Comparison of ENCODE assay signal across 14 cellular contexts in the genomic region with DNA sequence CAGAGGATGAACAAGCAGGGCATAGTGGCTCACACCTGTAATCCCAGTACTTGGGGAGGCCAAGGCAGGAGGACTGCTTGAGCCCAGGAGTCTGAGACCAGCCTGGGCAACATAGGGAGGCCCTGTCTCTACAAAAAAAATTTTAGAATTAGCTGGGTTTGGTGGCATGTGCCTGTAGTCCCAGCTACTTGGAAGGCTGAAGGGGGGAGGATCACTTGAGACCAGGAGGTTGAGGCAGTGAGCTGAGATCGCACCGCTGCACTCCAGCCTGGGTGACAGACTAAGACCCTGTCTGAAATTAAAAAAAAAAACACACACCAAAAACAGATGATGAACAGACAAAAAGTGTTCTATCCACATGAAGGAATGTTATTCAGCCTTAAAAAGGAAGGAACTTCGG. TPM values are rescaled to one million over a fixed set of nuclear protein-coding genes. Genes with fewer than 3 reads are reported as not detected.
DNase-seq lines count a peak whose midpoint lies in the region; ATAC-seq lines count a peak whose summit lies in the region.
"Not testable (repeated sequence)": the region's sequence is repeated elsewhere in the genome, so short reads cannot be mapped to it uniquely, and the experiment has no call there.
"Had no signal": no experiment of that assay in that cellular context is flagged by ENCODE, and none has a peak within 500 bp of the region (broad histone marks: within the 10 kb centered on the region; RNA-seq: fewer than 3 reads in every experiment).

No MANE protein-coding gene starts in this region.

- not testable (repeated sequence) for H3K27me3 ChIP-seq in CD4-positive, CD25-positive, alpha-beta regulatory T cell (ENCODE audit: control insufficient read depth, insufficient read depth, low read length); CD8-positive, alpha-beta memory T cell (ENCODE audit: insufficient read depth, low read length, poor library complexity, severe bottlenecking); naive thymus-derived CD4-positive, alpha-beta T cell (ENCODE audit: control insufficient read depth in 2 of 2, insufficient read depth in 2 of 2, low read length in 2 of 2)

- not testable (repeated sequence) for ATAC-seq in CD4-positive, CD25-positive, alpha-beta regulatory T cell (ENCODE audit: low read depth in 2 of 2); T-helper 17 cell; activated T-helper 17 cell treated with anti-CD3 and anti-CD28 coated beads, Interleukin-2, amount 50 U/mL, for 72 hours (replicated peaks); effector memory CD8-positive, alpha-beta T cell (replicated peaks); naive thymus-derived CD4-positive, alpha-beta T cell

- H3K4me3 ChIP-seq in CD4-positive, CD25-positive, alpha-beta regulatory T cell (ENCODE audit: low read depth, low read length); CD8-positive, alpha-beta memory T cell (ENCODE audit: low read length); naive thymus-derived CD4-positive, alpha-beta T cell (ENCODE audit: low read length): not testable (repeated sequence)

- CTCF ChIA-PET in CD8-positive, alpha-beta memory T cell (lab: Charles Lee), result interaction anchor here (1.1 to 2.8 kb wide), 2 partner anchors 8 to 25 kb away, joined by 3 to 6 read pairs; no protein-coding TSS in a partner anchor
- CTCF ChIA-PET in activated CD4-positive, alpha-beta T cell treated with anti-CD3 and anti-CD28 coated beads, Interleukin-2, amount 10 ng/mL, durations not matched to agents 7 days and 5 days (lab: Charles Lee), result interaction anchor here (1.0 kb wide), 1 partner anchor 28 kb away, joined by 3 read pairs; no protein-coding TSS in a partner anchor
- CTCF ChIA-PET in naive thymus-derived CD4-positive, alpha-beta T cell (lab: Charles Lee), result interaction anchor here (1.8 kb wide), 1 partner anchor 51 kb away, joined by 8 read pairs; no protein-coding TSS in a partner anchor

- H3K27ac Mint-ChIP-seq in CD4-positive, CD25-positive, alpha-beta regulatory T cell, result peak overlapping the region; percentile 81 to 100 (median 98)
- H3K27ac Mint-ChIP-seq in CD8-positive, alpha-beta memory T cell, result peak overlapping the region; percentile 66 to 100 (median 96)
- peak overlapping the region; percentile 97 for H3K27ac Mint-ChIP-seq in T-helper 17 cell
- H3K27ac Mint-ChIP-seq in activated CD4-positive, alpha-beta T cell treated with anti-CD3 and anti-CD28 coated beads, Interleukin-2, amount 10 ng/mL, durations not matched to agents 7 days and 5 days, result peak overlapping the region; percentile 96
- peak overlapping the region; percentile 9 for H3K27ac Mint-ChIP-seq in activated T-helper 17 cell treated with anti-CD3 and anti-CD28 coated beads, Interleukin-2, amount 50 U/mL, for 72 hours
- peak overlapping the region; percentile 34 for H3K27ac Mint-ChIP-seq in activated naive CD8-positive, alpha-beta T cell
- peak overlapping the region; percentile 96 to 98 for H3K27ac Mint-ChIP-seq in effector memory CD8-positive, alpha-beta T cell
- H3K27ac Mint-ChIP-seq in naive thymus-derived CD4-positive, alpha-beta T cell, result peak overlapping the region; percentile 60 to 100 (median 99)

- not testable (repeated sequence) for H3K4me3 Mint-ChIP-seq in CD4-positive, CD25-positive, alpha-beta regulatory T cell; T-helper 17 cell; activated CD4-positive, alpha-beta T cell treated with anti-CD3 and anti-CD28 coated beads, Interleukin-2, amount 10 ng/mL, durations not matched to agents 7 days and 5 days; activated T-helper 17 cell treated with anti-CD3 and anti-CD28 coated beads, Interleukin-2, amount 50 U/mL, for 72 hours; activated naive CD8-positive, alpha-beta T cell; effector memory CD8-positive, alpha-beta T cell
- H3K4me3 Mint-ChIP-seq in CD8-positive, alpha-beta memory T cell, result peak overlapping the region in 1 of 7 donors; percentile 51
- H3K4me3 Mint-ChIP-seq in naive thymus-derived CD4-positive, alpha-beta T cell, result peak overlapping the region in 4 of 10 donors; percentile 6 to 71 (median 27)

- H3K4me1 Mint-ChIP-seq in CD4-positive, CD25-positive, alpha-beta regulatory T cell, result peaks cover 0 to 49% (median 32%) of the 10 kb centered on the region in 4 donors
- H3K4me1 Mint-ChIP-seq in CD8-positive, alpha-beta memory T cell, result peaks cover 29 to 45% (median 35%) of the 10 kb centered on the region in 3 donors
- peaks cover 25% of the 10 kb centered on the region for H3K4me1 Mint-ChIP-seq in T-helper 17 cell
- peaks cover 33% of the 10 kb centered on the region for H3K4me1 Mint-ChIP-seq in activated CD4-positive, alpha-beta T cell treated with anti-CD3 and anti-CD28 coated beads, Interleukin-2, amount 10 ng/mL, durations not matched to agents 7 days and 5 days
- peaks cover 12% of the 10 kb centered on the region for H3K4me1 Mint-ChIP-seq in activated T-helper 17 cell treated with anti-CD3 and anti-CD28 coated beads, Interleukin-2, amount 50 U/mL, for 72 hours
- H3K4me1 Mint-ChIP-seq in activated naive CD8-positive, alpha-beta T cell (ENCODE audit: low read depth), result peaks cover 37% of the 10 kb centered on the region
- H3K4me1 Mint-ChIP-seq in effector memory CD8-positive, alpha-beta T cell (ENCODE audit: low read depth in 2 of 2), result peaks cover 13 to 20% of the 10 kb centered on the region in 2 donors
- H3K4me1 Mint-ChIP-seq in naive thymus-derived CD4-positive, alpha-beta T cell, result peaks cover 32 to 58% (median 42%) of the 10 kb centered on the region in 7 donors

- POLR2A ChIA-PET in CD8-positive, alpha-beta memory T cell (lab: Charles Lee); activated CD4-positive, alpha-beta T cell treated with anti-CD3 and anti-CD28 coated beads, Interleukin-2, amount 10 ng/mL, durations not matched to agents 7 days and 5 days (lab: Charles Lee): not testable (repeated sequence)
- POLR2A ChIA-PET in naive thymus-derived CD4-positive, alpha-beta T cell (lab: Charles Lee), result interaction anchor here (2.1 to 18.3 kb wide), 3 partner anchors 19 to 40 kb away, joined by 8 to 448 read pairs (median 16); no protein-coding TSS in a partner anchor

- DNase-seq in CD4-positive, CD25-positive, alpha-beta regulatory T cell; CD8-positive, alpha-beta memory T cell; T-helper 17 cell; activated CD4-positive, alpha-beta T cell treated with anti-CD3 and anti-CD28 coated beads, Interleukin-2, amount 10 ng/mL, durations not matched to agents 7 days and 5 days; effector memory CD8-positive, alpha-beta T cell; naive thymus-derived CD4-positive, alpha-beta T cell: not testable (repeated sequence)

- not testable (repeated sequence) for H3K9me3 Mint-ChIP-seq in CD4-positive, CD25-positive, alpha-beta regulatory T cell; CD8-positive, alpha-beta memory T cell; activated CD4-positive, alpha-beta T cell treated with anti-CD3 and anti-CD28 coated beads, Interleukin-2, amount 10 ng/mL, durations not matched to agents 7 days and 5 days; activated T-helper 17 cell treated with anti-CD3 and anti-CD28 coated beads, Interleukin-2, amount 50 U/mL, for 72 hours; activated naive CD8-positive, alpha-beta T cell (ENCODE audit: low read depth); effector memory CD8-positive, alpha-beta T cell; naive thymus-derived CD4-positive, alpha-beta T cell

- peaks cover 36% of the 10 kb centered on the region for H3K4me1 ChIP-seq in CD4-positive, CD25-positive, alpha-beta regulatory T cell (ENCODE audit: control insufficient read depth, insufficient read depth, low read length, poor library complexity, severe bottlenecking)
- H3K4me1 ChIP-seq in CD8-positive, alpha-beta memory T cell (ENCODE audit: insufficient read depth, low read length), result peaks cover 30% of the 10 kb centered on the region
- peaks cover 24 to 32% of the 10 kb centered on the region in 2 donors for H3K4me1 ChIP-seq in naive thymus-derived CD4-positive, alpha-beta T cell (ENCODE audit: control insufficient read depth in 2 of 2, insufficient read depth in 2 of 2, low read length in 2 of 2)

- H3K36me3 Mint-ChIP-seq in CD4-positive, CD25-positive, alpha-beta regulatory T cell; CD8-positive, alpha-beta memory T cell; T-helper 17 cell (ENCODE audit: low read depth); activated CD4-positive, alpha-beta T cell treated with anti-CD3 and anti-CD28 coated beads, Interleukin-2, amount 10 ng/mL, durations not matched to agents 7 days and 5 days (ENCODE audit: low read depth); activated T-helper 17 cell treated with anti-CD3 and anti-CD28 coated beads, Interleukin-2, amount 50 U/mL, for 72 hours (ENCODE audit: low read depth); activated naive CD8-positive, alpha-beta T cell; effector memory CD8-positive, alpha-beta T cell (ENCODE audit: insufficient read depth); naive thymus-derived CD4-positive, alpha-beta T cell: not testable (repeated sequence)

- H3K27ac ChIP-seq in CD4-positive, CD25-positive, alpha-beta regulatory T cell (ENCODE audit: insufficient read depth, low read length, poor library complexity, severe bottlenecking), result peak overlapping the region; percentile 85
- not testable (repeated sequence) for H3K27ac ChIP-seq in CD8-positive, alpha-beta memory T cell (ENCODE audit: low read depth, low read length)
- H3K27ac ChIP-seq in naive thymus-derived CD4-positive, alpha-beta T cell (ENCODE audit: low read depth, low read length), result peak overlapping the region; percentile 84

- H3K9me3 ChIP-seq in CD4-positive, CD25-positive, alpha-beta regulatory T cell (ENCODE audit: control insufficient read depth in 2 of 2, low read length in 2 of 2); CD8-positive, alpha-beta memory T cell (ENCODE audit: low read length); T-helper 17 cell (ENCODE audit: control insufficient read depth, low read length, poor library complexity, severe bottlenecking); naive thymus-derived CD4-positive, alpha-beta T cell (ENCODE audit: control insufficient read depth in 2 of 3, low read length in 3 of 3): not testable (repeated sequence)

- intact Hi-C loops in naive thymus-derived CD4-positive, alpha-beta T cell (cut with micrococcal nuclease), result loop anchor here in 1 of 2 donors (2.0 kb wide), 1 partner anchor 55 kb away; no protein-coding TSS in a partner anchor

- not testable (repeated sequence) for H3K27me3 Mint-ChIP-seq in CD4-positive, CD25-positive, alpha-beta regulatory T cell; CD8-positive, alpha-beta memory T cell; T-helper 17 cell; activated CD4-positive, alpha-beta T cell treated with anti-CD3 and anti-CD28 coated beads, Interleukin-2, amount 10 ng/mL, durations not matched to agents 7 days and 5 days; activated T-helper 17 cell treated with anti-CD3 and anti-CD28 coated beads, Interleukin-2, amount 50 U/mL, for 72 hours; activated naive CD8-positive, alpha-beta T cell; effector memory CD8-positive, alpha-beta T cell; naive thymus-derived CD4-positive, alpha-beta T cell

- not testable (repeated sequence) for H3K36me3 ChIP-seq in CD4-positive, CD25-positive, alpha-beta regulatory T cell (ENCODE audit: control insufficient read depth, insufficient read depth, low read length); CD8-positive, alpha-beta memory T cell (ENCODE audit: insufficient read depth, low read length)
- peaks cover 0 to 14% (median 0%) of the 10 kb centered on the region in 3 experiments for H3K36me3 ChIP-seq in naive thymus-derived CD4-positive, alpha-beta T cell (ENCODE audit: control insufficient read depth in 2 of 3, insufficient read depth in 3 of 3, low read length in 3 of 3)

RNA-seq across cellular contexts. Expression of gene DBH, which starts 39.6 kb away (rescaled TPM):
- 0.12 TPM for total RNA-seq in CD4-positive, CD25-positive, alpha-beta regulatory T cell
- not detected for polyA plus RNA-seq in CD4-positive, CD25-positive, alpha-beta regulatory T cell
- not detected for total RNA-seq in CD8-positive, alpha-beta memory T cell
- polyA plus RNA-seq in CD8-positive, alpha-beta memory T cell, result not detected
- total RNA-seq in T-helper 17 cell, result under 1 TPM in 1 of 2 donors, not detected in 1; 0.18 TPM
- total RNA-seq in activated CD4-positive, alpha-beta T cell treated with anti-CD3 and anti-CD28 coated beads, Interleukin-2, amount 10 ng/mL, durations not matched to agents 7 days and 5 days, result not detected
- total RNA-seq in activated T-helper 17 cell treated with anti-CD3 and anti-CD28 coated beads, Interleukin-2, amount 50 U/mL, for 72 hours, result not detected
- total RNA-seq in naive thymus-derived CD4-positive, alpha-beta T cell, result 1 to 10 TPM in 1 of 5 experiments, under 1 TPM in 3, not detected in 1; 0.08 to 1.2 (median 0.14) TPM
- under 1 TPM; 0.14 to 0.38 TPM for polyA plus RNA-seq in naive thymus-derived CD4-positive, alpha-beta T cell
- total RNA-seq: Daoy, GM23248, H4, HepG2 had no signal
- polyA plus RNA-seq: A549, BJ, GM23248, HepG2 had no signal

Comparison
In these comparisons a context has a peak if more than half of its experiments do, and no peak if none do; other contexts are left out.
1. H3K27ac Mint-ChIP-seq: peak in every context shown above with its lines; median percentile 99 in naive thymus-derived CD4-positive, alpha-beta T cell; 98 in CD4-positive, CD25-positive, alpha-beta regulatory T cell; 97 in T-helper 17 cell; 97 in effector memory CD8-positive, alpha-beta T cell; 96 in CD8-positive, alpha-beta memory T cell; 96 in activated CD4-positive, alpha-beta T cell treated with anti-CD3 and anti-CD28 coated beads, Interleukin-2, amount 10 ng/mL, durations not matched to agents 7 days and 5 days; 34 in activated naive CD8-positive, alpha-beta T cell; 9 in activated T-helper 17 cell treated with anti-CD3 and anti-CD28 coated beads, Interleukin-2, amount 50 U/mL, for 72 hours.